34 cellular contexts compared by ENCODE assay signal in genomic region chr2:52959801-52960200, GRCh38.
"Had no signal": no experiment of that assay in that cellular context is flagged by ENCODE, and none has a peak within 500 bp of the region (broad histone marks: within the 10 kb centered on the region; RNA-seq: fewer than 3 reads in every experiment).

No MANE protein-coding gene starts in this region.

- DNase-seq: Karpas-422, Kasumi-1, MG63, MM.1S, MV-4-11, NCI-H1048, NCI-H1092, NCI-H1092 treated with DMSO at 0.1 percent for 48 hours, NCI-H1105, NCI-H1105 treated with DMSO at 0.1 percent for 48 hours, NCI-H1417, NCI-H1417 treated with DMSO at 0.1 percent for 48 hours, NCI-H1436, NCI-H1436 treated with DMSO at 0.1 percent for 48 hours, NCI-H146, NCI-H1694, NCI-H1694 treated with DMSO at 0.1 percent for 48 hours, NCI-H187, NCI-H187 treated with DMSO at 0.1 percent for 48 hours, NCI-H1930, NCI-H2029, NCI-H2029 treated with DMSO at 0.1 percent for 48 hours, NCI-H2081, NCI-H2081 treated with DMSO at 0.1 percent for 48 hours, NCI-H2107, NCI-H2171, NCI-H2171 treated with DMSO at 0.1 percent for 48 hours, NCI-H2227 treated with DMSO at 0.1 percent for 48 hours, NCI-H226, NCI-H345, NCI-H446, NCI-H446 treated with DMSO at 0.1 percent for 48 hours, NCI-H510A, NCI-H510A treated with DMSO at 0.1 percent for 48 hours had no signal
